Comparison of ENCODE assay signal across 16 cellular contexts in the genomic region with DNA sequence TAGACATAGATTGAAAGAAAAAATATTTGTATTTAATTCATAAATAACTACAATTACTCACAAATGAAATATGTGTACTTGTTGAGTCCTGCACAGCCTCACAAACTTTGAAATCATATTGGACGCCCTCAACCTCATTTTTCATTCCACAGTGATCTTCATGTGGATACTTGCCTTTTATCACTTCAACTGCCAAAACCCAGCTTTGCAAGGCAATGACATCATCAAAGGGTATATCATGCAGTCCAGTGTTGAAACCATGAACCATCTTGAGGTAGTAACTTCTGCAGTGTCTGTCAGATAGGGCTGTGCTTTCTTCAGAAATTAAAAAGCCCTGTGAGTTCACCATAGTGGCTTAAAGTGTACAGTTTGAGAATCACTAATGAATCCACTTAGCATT.
DNase-seq lines count a peak whose midpoint lies in the region; ATAC-seq, FAIRE-seq and TF ChIP-seq lines count a peak whose summit lies in the region.
"Had no signal": no experiment of that assay in that cellular context is flagged by ENCODE, and none has a peak within 500 bp of the region (broad histone marks: within the 10 kb centered on the region; RNA-seq: fewer than 3 reads in every experiment).

No MANE protein-coding gene starts in this region.

- H3K36me3 Mint-ChIP-seq in stimulated activated naive B cell treated with anti-CD40 and anti-IgM and Interleukin-4, amounts not matched to agents 10 μg/mL and 1 μg/mL and 100 μg/mL, for 72 hours: no peaks in the 10 kb centered on the region
- H3K36me3 Mint-ChIP-seq in activated CD4-positive, alpha-beta T cell treated with anti-CD3 and anti-CD28 coated beads for 36 hours (ENCODE audit: low read depth): no peaks in the 10 kb centered on the region
- H3K36me3 Mint-ChIP-seq: CD4-positive, alpha-beta memory T cell had no signal

- H3K9me3 ChIP-seq in HEK293 (ENCODE audit: control insufficient read depth, insufficient read depth, low read depth, low read length): no peaks in the 10 kb centered on the region

- no peaks in the 10 kb centered on the region for H3K9me3 Mint-ChIP-seq in stimulated activated naive B cell treated with anti-CD40 and anti-IgM and Interleukin-4, amounts not matched to agents 10 μg/mL and 1 μg/mL and 100 μg/mL, for 72 hours
- H3K9me3 Mint-ChIP-seq in activated CD4-positive, alpha-beta T cell treated with anti-CD3 and anti-CD28 coated beads for 36 hours (ENCODE audit: low read depth): no peaks in the 10 kb centered on the region

- no peak for TF ChIP-seq CTCF in HEK293 (tag by site-specific recombination; IDR thresholded peaks at IDR 0.05)
- TF ChIP-seq CTCF in RWPE1 (conservative IDR thresholded peaks at IDR 0.05; ENCODE audit: low read depth): no peak
- no peak for TF ChIP-seq CTCF in bronchial epithelial cell (IDR thresholded peaks at IDR 0.05; ENCODE audit: insufficient read depth, low read length, severe bottlenecking)
- no peak for TF ChIP-seq CTCF in fibroblast of the aortic adventitia (IDR thresholded peaks at IDR 0.05; ENCODE audit: insufficient read depth, low read length)

- no peaks in the 10 kb centered on the region for H3K36me3 ChIP-seq in HEK293 (ENCODE audit: control insufficient read depth in 2 of 2, insufficient read depth in 1 of 2, low read length in 2 of 2)
- no peaks in the 10 kb centered on the region for H3K36me3 ChIP-seq in bronchial epithelial cell (ENCODE audit: control insufficient read depth, insufficient read depth, low read length)

- CTCF ChIA-PET in HEK293 (lab: Yijun Ruan, JAX): no interaction called here
- CTCF ChIA-PET in RWPE1 (lab: Yijun Ruan, JAX): no interaction called here
- CTCF ChIA-PET in activated CD4-positive, alpha-beta T cell treated with anti-CD3 and anti-CD28 coated beads for 36 hours (lab: Charles Lee): no interaction called here

- H3K4me3 ChIP-seq in HEK293 (ENCODE audit: low read depth, low read length) (no peak overlapping the region), bronchial epithelial cell (ENCODE audit: low read depth, low read length) (no peak overlapping the region), fibroblast of the aortic adventitia (ENCODE audit: low read depth, low read length) (no peak overlapping the region)

- no peaks in the 10 kb centered on the region for H3K27me3 ChIP-seq in bronchial epithelial cell (ENCODE audit: control insufficient read depth, insufficient read depth, low read length)

- H3K27ac ChIP-seq in HEK293 (ENCODE audit: extremely low read depth, low read depth, low read length) (no peak overlapping the region), RWPE1 (no peak overlapping the region)

- no peak overlapping the region for H3K27ac Mint-ChIP-seq in stimulated activated naive B cell treated with anti-CD40 and anti-IgM and Interleukin-4, amounts not matched to agents 10 μg/mL and 1 μg/mL and 100 μg/mL, for 72 hours
- H3K27ac Mint-ChIP-seq in activated CD4-positive, alpha-beta T cell treated with anti-CD3 and anti-CD28 coated beads for 36 hours: no peak overlapping the region
- H3K27ac Mint-ChIP-seq: B cell; CD4-positive, alpha-beta memory T cell had no signal

- no peak overlapping the region for H3K4me3 Mint-ChIP-seq in stimulated activated naive B cell treated with anti-CD40 and anti-IgM and Interleukin-4, amounts not matched to agents 10 μg/mL and 1 μg/mL and 100 μg/mL, for 72 hours
- H3K4me3 Mint-ChIP-seq in activated CD4-positive, alpha-beta T cell treated with anti-CD3 and anti-CD28 coated beads for 36 hours: no peak overlapping the region
- H3K4me3 Mint-ChIP-seq: B cell; CD4-positive, alpha-beta memory T cell had no signal

- FAIRE-seq in bronchial epithelial cell (lab: Jason Lieb, UNC): no peak
- FAIRE-seq: GM12891, H54, HTR-8/SVneo had no signal

- no peaks in the 10 kb centered on the region for H3K27me3 Mint-ChIP-seq in stimulated activated naive B cell treated with anti-CD40 and anti-IgM and Interleukin-4, amounts not matched to agents 10 μg/mL and 1 μg/mL and 100 μg/mL, for 72 hours
- H3K27me3 Mint-ChIP-seq in activated CD4-positive, alpha-beta T cell treated with anti-CD3 and anti-CD28 coated beads for 36 hours: no peaks in the 10 kb centered on the region
- H3K27me3 Mint-ChIP-seq: B cell; CD4-positive, alpha-beta memory T cell had no signal

- H3K4me1 ChIP-seq in HEK293 (ENCODE audit: control insufficient read depth, insufficient read depth, low read length): no peaks in the 10 kb centered on the region

- H3K4me1 Mint-ChIP-seq in stimulated activated naive B cell treated with anti-CD40 and anti-IgM and Interleukin-4, amounts not matched to agents 10 μg/mL and 1 μg/mL and 100 μg/mL, for 72 hours: no peaks in the 10 kb centered on the region
- no peaks in the 10 kb centered on the region for H3K4me1 Mint-ChIP-seq in activated CD4-positive, alpha-beta T cell treated with anti-CD3 and anti-CD28 coated beads for 36 hours
- H3K4me1 Mint-ChIP-seq: B cell; CD4-positive, alpha-beta memory T cell had no signal

- POLR2A ChIA-PET in HEK293 (lab: Yijun Ruan, JAX) (no interaction called here), RWPE1 (lab: Yijun Ruan, JAX; ENCODE audit: low non-redundant PET) (no interaction called here)
- POLR2A ChIA-PET in activated CD4-positive, alpha-beta T cell treated with anti-CD3 and anti-CD28 coated beads for 36 hours (lab: Charles Lee): no interaction called here

- ATAC-seq in stimulated activated naive B cell treated with anti-CD40 and anti-IgM and Interleukin-4, amounts not matched to agents 10 μg/mL and 1 μg/mL and 100 μg/mL, for 72 hours (replicated peaks): no peak
- ATAC-seq in activated CD4-positive, alpha-beta T cell treated with anti-CD3 and anti-CD28 coated beads for 36 hours: no peak

- DNase-seq in RWPE1 (ENCODE audit: low spot score) (peak; percentile 38), bronchial epithelial cell (ENCODE audit: low read depth) (peak; percentile 99), fibroblast of the aortic adventitia (ENCODE audit: low read depth) (peak; percentile 2), CD1c-positive myeloid dendritic cell (ENCODE audit: extremely low spot score) (no peak), HT-29 (ENCODE audit: low spot score) (no peak)
- DNase-seq in stimulated activated naive B cell treated with anti-CD40 and anti-IgM and Interleukin-4, amounts not matched to agents 10 μg/mL and 1 μg/mL and 100 μg/mL, for 72 hours: no peak
- no peak for DNase-seq in activated CD4-positive, alpha-beta T cell treated with anti-CD3 and anti-CD28 coated beads for 36 hours
- DNase-seq: C1 segment of cervical spinal cord; CD4-positive, alpha-beta memory T cell; DMS79 treated with DMSO at 0.1 percent for 48 hours; EL had no signal

- intact Hi-C loops in activated CD4-positive, alpha-beta T cell treated with anti-CD3 and anti-CD28 coated beads for 36 hours (cut with DNase I, micrococcal nuclease): no loop called here

TF ChIP-seq in HEK293, 187 proteins besides CTCF, POLR2A, EP300 and RAD21 (continues in another document):
- TF ChIP-seq ZEB2 (tag by site-specific recombination; IDR thresholded peaks at IDR 0.05): no peak
- no peak for TF ChIP-seq SCRT2 (tag by site-specific recombination; IDR thresholded peaks at IDR 0.05)
- TF ChIP-seq ZNF175 (tag by site-specific recombination; IDR thresholded peaks at IDR 0.05): no peak
- no peak for TF ChIP-seq YY1 (tag by site-specific recombination; IDR thresholded peaks at IDR 0.05)
- TF ChIP-seq, protein P1, sequence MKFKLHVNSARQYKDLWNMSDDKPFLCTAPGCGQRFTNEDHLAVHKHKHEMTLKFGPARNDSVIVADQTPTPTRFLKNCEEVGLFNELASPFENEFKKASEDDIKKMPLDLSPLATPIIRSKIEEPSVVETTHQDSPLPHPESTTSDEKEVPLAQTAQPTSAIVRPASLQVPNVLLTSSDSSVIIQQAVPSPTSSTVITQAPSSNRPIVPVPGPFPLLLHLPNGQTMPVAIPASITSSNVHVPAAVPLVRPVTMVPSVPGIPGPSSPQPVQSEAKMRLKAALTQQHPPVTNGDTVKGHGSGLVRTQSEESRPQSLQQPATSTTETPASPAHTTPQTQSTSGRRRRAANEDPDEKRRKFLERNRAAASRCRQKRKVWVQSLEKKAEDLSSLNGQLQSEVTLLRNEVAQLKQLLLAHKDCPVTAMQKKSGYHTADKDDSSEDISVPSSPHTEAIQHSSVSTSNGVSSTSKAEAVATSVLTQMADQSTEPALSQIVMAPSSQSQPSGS (tag by site-specific recombination; IDR thresholded peaks at IDR 0.05; ENCODE audit: low read depth): peak; percentile 73; the same call in 1 of the 2 replicates
- no peak for TF ChIP-seq ZNF530 (tag by site-specific recombination; IDR thresholded peaks at IDR 0.05; ENCODE audit: low read depth)
- TF ChIP-seq ZBTB20 (tag by site-specific recombination; IDR thresholded peaks at IDR 0.05): no peak
- TF ChIP-seq ZNF629 (tag by site-specific recombination; IDR thresholded peaks at IDR 0.05): 0 out of 2 replicates have a peak, but pooled peaks have one; percentile 29
- TF ChIP-seq ZNF670 (tag by site-specific recombination; IDR thresholded peaks at IDR 0.05; ENCODE audit: low read depth): no peak
- TF ChIP-seq, protein P2, sequence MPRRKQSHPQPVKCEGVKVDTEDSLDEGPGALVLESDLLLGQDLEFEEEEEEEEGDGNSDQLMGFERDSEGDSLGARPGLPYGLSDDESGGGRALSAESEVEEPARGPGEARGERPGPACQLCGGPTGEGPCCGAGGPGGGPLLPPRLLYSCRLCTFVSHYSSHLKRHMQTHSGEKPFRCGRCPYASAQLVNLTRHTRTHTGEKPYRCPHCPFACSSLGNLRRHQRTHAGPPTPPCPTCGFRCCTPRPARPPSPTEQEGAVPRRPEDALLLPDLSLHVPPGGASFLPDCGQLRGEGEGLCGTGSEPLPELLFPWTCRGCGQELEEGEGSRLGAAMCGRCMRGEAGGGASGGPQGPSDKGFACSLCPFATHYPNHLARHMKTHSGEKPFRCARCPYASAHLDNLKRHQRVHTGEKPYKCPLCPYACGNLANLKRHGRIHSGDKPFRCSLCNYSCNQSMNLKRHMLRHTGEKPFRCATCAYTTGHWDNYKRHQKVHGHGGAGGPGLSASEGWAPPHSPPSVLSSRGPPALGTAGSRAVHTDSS (tag by site-specific recombination; IDR thresholded peaks at IDR 0.05): no peak
- TF ChIP-seq, protein P3, sequence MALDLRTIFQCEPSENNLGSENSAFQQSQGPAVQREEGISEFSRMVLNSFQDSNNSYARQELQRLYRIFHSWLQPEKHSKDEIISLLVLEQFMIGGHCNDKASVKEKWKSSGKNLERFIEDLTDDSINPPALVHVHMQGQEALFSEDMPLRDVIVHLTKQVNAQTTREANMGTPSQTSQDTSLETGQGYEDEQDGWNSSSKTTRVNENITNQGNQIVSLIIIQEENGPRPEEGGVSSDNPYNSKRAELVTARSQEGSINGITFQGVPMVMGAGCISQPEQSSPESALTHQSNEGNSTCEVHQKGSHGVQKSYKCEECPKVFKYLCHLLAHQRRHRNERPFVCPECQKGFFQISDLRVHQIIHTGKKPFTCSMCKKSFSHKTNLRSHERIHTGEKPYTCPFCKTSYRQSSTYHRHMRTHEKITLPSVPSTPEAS (tag by site-specific recombination; IDR thresholded peaks at IDR 0.05): no peak
- no peak for TF ChIP-seq ZNF664 (tag by site-specific recombination; IDR thresholded peaks at IDR 0.05)

Comparison
In these comparisons a context has a peak if more than half of its experiments do, and no peak if none do; other contexts are left out.
1. DNase-seq: peak in RWPE1 (single experiment), bronchial epithelial cell (single experiment) and fibroblast of the aortic adventitia (single experiment); none in stimulated activated naive B cell treated with anti-CD40 and anti-IgM and Interleukin-4, amounts not matched to agents 10 μg/mL and 1 μg/mL and 100 μg/mL, for 72 hours (single experiment), CD1c-positive myeloid dendritic cell (single experiment), activated CD4-positive, alpha-beta T cell treated with anti-CD3 and anti-CD28 coated beads for 36 hours (single experiment) and HT-29 (single experiment).